ENCODE assay signal across 1 cellular context in genomic region chr1:45490623-45491463, GRCh38.
A peak's percentile ranks its signal among the peaks of the same experiment; 100 is the strongest.
TF ChIP-seq lines count a peak whose summit lies in the region.

Gene TESK2, minus strand, starts transcription at chr1:45491163. Its CDS starts 33,378 bp downstream, at chr1:45457785.

TF ChIP-seq in GM23338, 12 proteins besides CTCF, POLR2A, EP300 and RAD21:
- peak; percentile 79 for TF ChIP-seq POLR2AphosphoS5 (IDR thresholded peaks at IDR 0.05; ENCODE audit: low read depth)
- no peak for TF ChIP-seq EZH2phosphoT487 (IDR thresholded peaks at IDR 0.05; ENCODE audit: unreplicated experiment)
- no peak for TF ChIP-seq NANOG (IDR thresholded peaks at IDR 0.05; ENCODE audit: borderline replicate concordance)
- peak; percentile 79 for TF ChIP-seq CREB1 (CRISPR knock-in tag; IDR thresholded peaks at IDR 0.05; ENCODE audit: low read depth)
- no peak for TF ChIP-seq EZH2 (IDR thresholded peaks at IDR 0.05; ENCODE audit: low read depth, unreplicated experiment)
- no peak for TF ChIP-seq ZNF114 (CRISPR knock-in tag; IDR thresholded peaks at IDR 0.05)
- no peak for TF ChIP-seq ZNF462 (CRISPR knock-in tag; IDR thresholded peaks at IDR 0.05)
- TF ChIP-seq ZNF331 (CRISPR knock-in tag; IDR thresholded peaks at IDR 0.05; ENCODE audit: low read depth): no peak
- no peak for TF ChIP-seq REST (IDR thresholded peaks at IDR 0.05; ENCODE audit: unreplicated experiment)
